Comparison of ENCODE assay signal across 20 cellular contexts in genomic region chr17:32831223-32831622, GRCh38. TPM values are rescaled to one million over a fixed set of nuclear protein-coding genes. Genes with fewer than 3 reads are reported as not detected.
DNase-seq lines count a peak whose midpoint lies in the region; FAIRE-seq and TF ChIP-seq lines count a peak whose summit lies in the region.
"Had no signal": no experiment of that assay in that cellular context is flagged by ENCODE, and none has a peak within 500 bp of the region (broad histone marks: within the 10 kb centered on the region; RNA-seq: fewer than 3 reads in every experiment).

No MANE protein-coding gene starts in this region.

- no peak overlapping the region for H3K4me3 ChIP-seq in GM06990 (replicated peaks; ENCODE audit: low read depth, low read length)
- no peak overlapping the region for H3K4me3 ChIP-seq in ascending aorta
- H3K4me3 ChIP-seq in ovary: no peak overlapping the region
- H3K4me3 ChIP-seq: K562 had no signal

- FAIRE-seq in GM19239 (lab: Jason Lieb, UNC): peak; percentile 49
- FAIRE-seq: A204.1, D721Med, HTR-8/SVneo, K562 had no signal

- no peaks in the 10 kb centered on the region for H3K9me3 ChIP-seq in ascending aorta
- H3K9me3 ChIP-seq in ovary: no peaks in the 10 kb centered on the region
- H3K9me3 ChIP-seq: BE2C, Caco-2 had no signal

- intact Hi-C loops in ascending aorta (cut with DNase I): no loop called here
- intact Hi-C loops in ovary (cut with DNase I): no loop called here

- no peaks in the 10 kb centered on the region for H3K36me3 ChIP-seq in GM06990 (ENCODE audit: control insufficient read depth, insufficient read depth, low read length)
- H3K36me3 ChIP-seq in ascending aorta: no peaks in the 10 kb centered on the region
- H3K36me3 ChIP-seq in ovary: no peaks in the 10 kb centered on the region
- H3K36me3 ChIP-seq: BE2C had no signal

- no peak for TF ChIP-seq POLR2A in ovary (IDR thresholded peaks at IDR 0.05)

- WGBS in ovary, 3 donors: 26 to 38% (median 32%) methylated on average over 3 of the region's 3 CpGs

- TF ChIP-seq CTCF in 22Rv1 (IDR thresholded peaks at IDR 0.05): no peak
- no peak for TF ChIP-seq CTCF in GM06990 (IDR thresholded peaks at IDR 0.05; ENCODE audit: insufficient read depth, low read length, poor library complexity, severe bottlenecking)
- no peak for TF ChIP-seq CTCF in ascending aorta (IDR thresholded peaks at IDR 0.05)
- TF ChIP-seq CTCF in ovary (IDR thresholded peaks at IDR 0.05): no peak

- DNase-seq in GM06990 (ENCODE audit: extremely low read depth, insufficient read length) (peak; percentile 22), GM19239 (ENCODE audit: insufficient read length, low spot score) (no peak), ascending aorta (ENCODE audit: low spot score in 2 of 2) (no peak), T-helper 2 cell (no peak), ovary (no peak)
- DNase-seq in activated T-cell treated with anti-CD3 and anti-CD28 coated beads, Interleukin-2, amount 50 U/mL, for 48 hours: no peak
- DNase-seq: ACHN; BE2C; C1 segment of cervical spinal cord; CD4-positive, alpha-beta T cell; GF-D8; GOT3; H7; IMR-90 had no signal

- H3K27me3 ChIP-seq in GM06990 (replicated peaks; ENCODE audit: control insufficient read depth, insufficient read depth, low read length): no peaks in the 10 kb centered on the region
- no peaks in the 10 kb centered on the region for H3K27me3 ChIP-seq in ascending aorta
- no peaks in the 10 kb centered on the region for H3K27me3 ChIP-seq in ovary
- H3K27me3 ChIP-seq: BE2C had no signal

- peaks cover 0 to 37% of the 10 kb centered on the region in 2 donors for H3K4me1 ChIP-seq in ascending aorta
- no peaks in the 10 kb centered on the region for H3K4me1 ChIP-seq in ovary (ENCODE audit: insufficient read depth)
- H3K4me1 ChIP-seq: BE2C had no signal

- peak overlapping the region; percentile 68 for H3K27ac ChIP-seq in 22Rv1
- peak overlapping the region; percentile 1 to 2 for H3K27ac ChIP-seq in ascending aorta
- H3K27ac ChIP-seq in ovary: no peak overlapping the region

- no peak for TF ChIP-seq EP300 in ovary (IDR thresholded peaks at IDR 0.05)

RNA-seq across cellular contexts. Expression of gene MYO1D, which starts 45.7 kb away (rescaled TPM):
- total RNA-seq in ascending aorta (105 TPM), ovary (10 to 100 TPM; 43.0 to 57.7 (median 53.8) TPM)
- 10 to 100 TPM; 20.9 to 62.2 TPM for polyA plus RNA-seq in ovary

Comparison
In these comparisons a context has a peak if more than half of its experiments do, and no peak if none do; other contexts are left out.
1. H3K27ac ChIP-seq: peak in 22Rv1 (single experiment) and ascending aorta (2 of 2); none in ovary (0 of 2).